ENCODE assay signal across 8 cellular contexts in the genomic region with DNA sequence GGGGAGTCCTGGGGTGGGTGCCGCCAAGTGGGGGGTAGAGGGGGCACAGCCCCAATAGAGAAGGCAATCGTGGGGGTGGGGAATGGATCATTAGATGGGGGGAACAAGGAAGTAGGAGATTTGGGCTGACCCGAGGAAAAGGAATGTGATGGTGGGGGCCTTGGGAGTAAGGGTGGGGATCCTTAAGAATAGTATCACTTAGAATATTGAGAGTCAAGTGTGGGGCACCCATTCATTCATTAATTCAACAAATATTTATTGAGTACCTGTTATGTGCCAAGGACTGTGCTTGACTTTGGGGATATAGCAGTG. TPM values are rescaled to one million over a fixed set of nuclear protein-coding genes. Genes with fewer than 3 reads are reported as not detected.
DNase-seq lines count a peak whose midpoint lies in the region; ATAC-seq and TF ChIP-seq lines count a peak whose summit lies in the region.

No MANE protein-coding gene starts in this region.

- H3K4me3 ChIP-seq in suprapubic skin: peak overlapping the region; percentile 85
- no peak overlapping the region for H3K4me3 ChIP-seq in mucosa of descending colon

- 4% methylated on average over 3 of the region's 3 CpGs for WGBS in suprapubic skin

- TF ChIP-seq CTCF in suprapubic skin (IDR thresholded peaks at IDR 0.05) (no peak), mucosa of descending colon (IDR thresholded peaks at IDR 0.05) (no peak)

- TF ChIP-seq POLR2A in suprapubic skin (IDR thresholded peaks at IDR 0.05): no peak

- no peaks in the 10 kb centered on the region for H3K27me3 Mint-ChIP-seq in activated CD4-positive, alpha-beta T cell treated with anti-CD3 and anti-CD28 coated beads for 36 hours
- peaks cover 1% of the 10 kb centered on the region for H3K27me3 Mint-ChIP-seq in activated naive CD8-positive, alpha-beta T cell treated with anti-CD3 and anti-CD28 coated beads, Interleukin-2, amount 50 U/mL, for 24 hours

- no peak for TF ChIP-seq EP300 in suprapubic skin (IDR thresholded peaks at IDR 0.05)

- H3K27ac ChIP-seq in layer of hippocampus (ENCODE audit: low read depth, low read length) (peak overlapping the region; percentile 81), suprapubic skin (no peak overlapping the region)

- H3K4me1 Mint-ChIP-seq in activated CD4-positive, alpha-beta T cell treated with anti-CD3 and anti-CD28 coated beads for 36 hours: peaks cover 43% of the 10 kb centered on the region
- peaks cover 57% of the 10 kb centered on the region for H3K4me1 Mint-ChIP-seq in activated naive CD8-positive, alpha-beta T cell treated with anti-CD3 and anti-CD28 coated beads, Interleukin-2, amount 50 U/mL, for 24 hours

- H3K4me3 Mint-ChIP-seq in activated CD4-positive, alpha-beta T cell treated with anti-CD3 and anti-CD28 coated beads for 36 hours: peak overlapping the region; percentile 90
- peak overlapping the region; percentile 95 for H3K4me3 Mint-ChIP-seq in activated naive CD8-positive, alpha-beta T cell treated with anti-CD3 and anti-CD28 coated beads, Interleukin-2, amount 50 U/mL, for 24 hours

- peak overlapping the region; percentile 91 for H3K27ac Mint-ChIP-seq in activated CD4-positive, alpha-beta T cell treated with anti-CD3 and anti-CD28 coated beads for 36 hours
- peak overlapping the region; percentile 92 for H3K27ac Mint-ChIP-seq in activated naive CD8-positive, alpha-beta T cell treated with anti-CD3 and anti-CD28 coated beads, Interleukin-2, amount 50 U/mL, for 24 hours

- H3K27me3 ChIP-seq in layer of hippocampus (ENCODE audit: control insufficient read depth, insufficient read depth, low read length) (no peaks in the 10 kb centered on the region), suprapubic skin (no peaks in the 10 kb centered on the region)

- intact Hi-C loops in activated CD4-positive, alpha-beta T cell treated with anti-CD3 and anti-CD28 coated beads for 36 hours (cut with DNase I, micrococcal nuclease): loop anchor here in 1 of 2 experiments (1.0 to 5.0 kb wide), 6 partner anchors 47 to 1255 kb away; partner anchors contain the start of genes CALM3, FOXA3, INAFM1 and PPP1R37
- intact Hi-C loops in mucosa of descending colon (cut with DNase I, micrococcal nuclease): no loop called here

- no peak for DNase-seq in activated CD4-positive, alpha-beta T cell treated with anti-CD3 and anti-CD28 coated beads for 36 hours
- no peak for DNase-seq in activated CD4-positive, alpha-beta T cell treated with anti-CD3 and anti-CD28 coated beads, Interleukin-2, amount 50 U/mL, for 48 hours
- DNase-seq in activated naive CD8-positive, alpha-beta T cell treated with anti-CD3 and anti-CD28 coated beads, Interleukin-2, amount 50 U/mL, for 24 hours: no peak
- DNase-seq in suprapubic skin (ENCODE audit: low spot score in 2 of 2): no peak
- no peak for DNase-seq in mucosa of descending colon
- no peak for DNase-seq in NCI-H82 treated with DMSO at 0.1 percent for 48 hours (lab: John Stamatoyannopoulos, UW; ENCODE audit: unreplicated experiment)

- ATAC-seq in activated CD4-positive, alpha-beta T cell treated with anti-CD3 and anti-CD28 coated beads for 36 hours: no peak
- no peak for ATAC-seq in activated naive CD8-positive, alpha-beta T cell treated with anti-CD3 and anti-CD28 coated beads, Interleukin-2, amount 50 U/mL, for 24 hours
- ATAC-seq in mucosa of descending colon (no peak), GM19023 (IDR thresholded peaks at IDR 0.05; ENCODE audit: unreplicated experiment) (no peak)

- CTCF ChIA-PET in activated CD4-positive, alpha-beta T cell treated with anti-CD3 and anti-CD28 coated beads for 36 hours (lab: Charles Lee): interaction anchor here (0.7 to 1.4 kb wide), 4 partner anchors 9 to 61 kb away, joined by 3 to 5 read pairs (median 4); no protein-coding TSS in a partner anchor

- peaks cover 28% of the 10 kb centered on the region for H3K36me3 Mint-ChIP-seq in activated CD4-positive, alpha-beta T cell treated with anti-CD3 and anti-CD28 coated beads for 36 hours (ENCODE audit: low read depth)
- peaks cover 23% of the 10 kb centered on the region for H3K36me3 Mint-ChIP-seq in activated naive CD8-positive, alpha-beta T cell treated with anti-CD3 and anti-CD28 coated beads, Interleukin-2, amount 50 U/mL, for 24 hours (ENCODE audit: low read depth)

- POLR2A ChIA-PET in activated CD4-positive, alpha-beta T cell treated with anti-CD3 and anti-CD28 coated beads for 36 hours (lab: Charles Lee): no interaction called here

- peaks cover 54% of the 10 kb centered on the region for H3K4me1 ChIP-seq in suprapubic skin
- H3K4me1 ChIP-seq in mucosa of descending colon (ENCODE audit: low read depth): peaks cover 42% of the 10 kb centered on the region

- H3K9me3 ChIP-seq in suprapubic skin (no peaks in the 10 kb centered on the region), mucosa of descending colon (no peaks in the 10 kb centered on the region)

- no peaks in the 10 kb centered on the region for H3K9me3 Mint-ChIP-seq in activated CD4-positive, alpha-beta T cell treated with anti-CD3 and anti-CD28 coated beads for 36 hours (ENCODE audit: low read depth)
- H3K9me3 Mint-ChIP-seq in activated naive CD8-positive, alpha-beta T cell treated with anti-CD3 and anti-CD28 coated beads, Interleukin-2, amount 50 U/mL, for 24 hours: no peaks in the 10 kb centered on the region

- H3K36me3 ChIP-seq in suprapubic skin: no peaks in the 10 kb centered on the region
- no peaks in the 10 kb centered on the region for H3K36me3 ChIP-seq in mucosa of descending colon (ENCODE audit: low read depth)

RNA-seq across cellular contexts. Expression of gene PPP5C, which starts 0.6 kb away (rescaled TPM):
- 100 to 1,000 TPM in 1 of 2 experiments, 10 to 100 TPM in 1; 100.0 to 129 TPM for total RNA-seq in activated CD4-positive, alpha-beta T cell treated with anti-CD3 and anti-CD28 coated beads for 36 hours
- total RNA-seq in suprapubic skin: 10 to 100 TPM; 38.2 to 66.0 (median 51.3) TPM
- total RNA-seq in mucosa of descending colon: 10 to 100 TPM; 55.3 to 71.6 (median 59.4) TPM

RNA-seq across cellular contexts. Expression of gene HIF3A, which starts 50.7 kb away (rescaled TPM):
- total RNA-seq in activated CD4-positive, alpha-beta T cell treated with anti-CD3 and anti-CD28 coated beads for 36 hours: not detected
- total RNA-seq in suprapubic skin (10 to 100 TPM in 2 of 4 donors, 1 to 10 TPM in 2; 6.6 to 30.0 (median 18.5) TPM), mucosa of descending colon (10 to 100 TPM in 2 of 3 donors, 1 to 10 TPM in 1; 4.9 to 96.1 (median 19.0) TPM)

Comparison
In these comparisons a context has a peak if more than half of its experiments do, and no peak if none do; other contexts are left out.
1. RNA of gene HIF3A, which starts 50.7 kb away (total RNA-seq): 6.6 to 30.0 TPM in suprapubic skin and 4.9 to 96.1 TPM in mucosa of descending colon; not detected in activated CD4-positive, alpha-beta T cell treated with anti-CD3 and anti-CD28 coated beads for 36 hours; every median in the first group is over 4 times any median in the second.